1 cellular context compared by ENCODE assay signal in the genomic region with DNA sequence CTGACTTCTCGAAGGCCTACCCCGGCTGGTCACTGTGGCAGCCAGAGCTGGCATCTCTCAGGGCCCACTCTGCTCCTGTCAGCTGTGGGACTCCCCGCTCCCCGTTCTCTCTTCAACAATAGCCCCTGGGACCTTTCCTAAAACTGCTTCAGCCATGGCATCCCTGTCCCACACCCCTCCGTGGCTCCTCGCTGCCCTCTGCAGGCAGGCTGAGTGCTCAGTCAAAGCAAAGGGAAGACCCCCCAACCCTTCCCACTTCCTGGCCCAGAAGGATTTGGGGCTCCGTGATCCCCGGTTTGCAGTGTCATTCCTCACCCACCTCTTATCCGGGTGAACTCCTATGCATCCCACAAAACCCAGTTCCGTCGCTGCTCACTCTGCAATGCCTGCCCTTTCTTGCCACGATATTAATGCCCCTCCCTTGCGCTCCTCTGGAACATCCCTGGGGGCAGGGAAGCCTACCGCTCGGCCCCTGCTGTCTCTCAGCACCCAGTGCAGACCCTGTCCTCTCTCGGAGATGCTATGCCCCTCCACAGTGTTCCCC.
TF ChIP-seq lines count a peak whose summit lies in the region.

No MANE protein-coding gene starts in this region.

TF ChIP-seq in HepG2, 621 proteins besides CTCF, POLR2A, EP300 and RAD21:
- TF ChIP-seq SETDB1 (CRISPR knock-in tag; IDR thresholded peaks at IDR 0.05; ENCODE audit: borderline replicate concordance) (no peak), STAG1 (CRISPR knock-in tag; IDR thresholded peaks at IDR 0.05) (0 out of 2 replicates have a peak, but pooled peaks have one; percentile 15)
- TF ChIP-seq, protein P1, sequence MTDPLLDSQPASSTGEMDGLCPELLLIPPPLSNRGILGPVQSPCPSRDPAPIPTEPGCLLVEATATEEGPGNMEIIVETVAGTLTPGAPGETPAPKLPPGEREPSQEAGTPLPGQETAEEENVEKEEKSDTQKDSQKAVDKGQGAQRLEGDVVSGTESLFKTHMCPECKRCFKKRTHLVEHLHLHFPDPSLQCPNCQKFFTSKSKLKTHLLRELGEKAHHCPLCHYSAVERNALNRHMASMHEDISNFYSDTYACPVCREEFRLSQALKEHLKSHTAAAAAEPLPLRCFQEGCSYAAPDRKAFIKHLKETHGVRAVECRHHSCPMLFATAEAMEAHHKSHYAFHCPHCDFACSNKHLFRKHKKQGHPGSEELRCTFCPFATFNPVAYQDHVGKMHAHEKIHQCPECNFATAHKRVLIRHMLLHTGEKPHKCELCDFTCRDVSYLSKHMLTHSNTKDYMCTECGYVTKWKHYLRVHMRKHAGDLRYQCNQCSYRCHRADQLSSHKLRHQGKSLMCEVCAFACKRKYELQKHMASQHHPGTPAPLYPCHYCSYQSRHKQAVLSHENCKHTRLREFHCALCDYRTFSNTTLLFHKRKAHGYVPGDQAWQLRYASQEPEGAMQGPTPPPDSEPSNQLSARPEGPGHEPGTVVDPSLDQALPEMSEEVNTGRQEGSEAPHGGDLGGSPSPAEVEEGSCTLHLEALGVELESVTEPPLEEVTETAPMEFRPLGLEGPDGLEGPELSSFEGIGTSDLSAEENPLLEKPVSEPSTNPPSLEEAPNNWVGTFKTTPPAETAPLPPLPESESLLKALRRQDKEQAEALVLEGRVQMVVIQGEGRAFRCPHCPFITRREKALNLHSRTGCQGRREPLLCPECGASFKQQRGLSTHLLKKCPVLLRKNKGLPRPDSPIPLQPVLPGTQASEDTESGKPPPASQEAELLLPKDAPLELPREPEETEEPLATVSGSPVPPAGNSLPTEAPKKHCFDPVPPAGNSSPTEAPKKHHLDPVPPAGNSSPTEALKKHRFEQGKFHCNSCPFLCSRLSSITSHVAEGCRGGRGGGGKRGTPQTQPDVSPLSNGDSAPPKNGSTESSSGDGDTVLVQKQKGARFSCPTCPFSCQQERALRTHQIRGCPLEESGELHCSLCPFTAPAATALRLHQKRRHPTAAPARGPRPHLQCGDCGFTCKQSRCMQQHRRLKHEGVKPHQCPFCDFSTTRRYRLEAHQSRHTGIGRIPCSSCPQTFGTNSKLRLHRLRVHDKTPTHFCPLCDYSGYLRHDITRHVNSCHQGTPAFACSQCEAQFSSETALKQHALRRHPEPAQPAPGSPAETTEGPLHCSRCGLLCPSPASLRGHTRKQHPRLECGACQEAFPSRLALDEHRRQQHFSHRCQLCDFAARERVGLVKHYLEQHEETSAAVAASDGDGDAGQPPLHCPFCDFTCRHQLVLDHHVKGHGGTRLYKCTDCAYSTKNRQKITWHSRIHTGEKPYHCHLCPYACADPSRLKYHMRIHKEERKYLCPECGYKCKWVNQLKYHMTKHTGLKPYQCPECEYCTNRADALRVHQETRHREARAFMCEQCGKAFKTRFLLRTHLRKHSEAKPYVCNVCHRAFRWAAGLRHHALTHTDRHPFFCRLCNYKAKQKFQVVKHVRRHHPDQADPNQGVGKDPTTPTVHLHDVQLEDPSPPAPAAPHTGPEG (CRISPR knock-in tag; IDR thresholded peaks at IDR 0.05): no peak
TF ChIP-seq in HepG2: peak in this region for 1.
